ENCODE assay signal across 8 cellular contexts in the genomic region with DNA sequence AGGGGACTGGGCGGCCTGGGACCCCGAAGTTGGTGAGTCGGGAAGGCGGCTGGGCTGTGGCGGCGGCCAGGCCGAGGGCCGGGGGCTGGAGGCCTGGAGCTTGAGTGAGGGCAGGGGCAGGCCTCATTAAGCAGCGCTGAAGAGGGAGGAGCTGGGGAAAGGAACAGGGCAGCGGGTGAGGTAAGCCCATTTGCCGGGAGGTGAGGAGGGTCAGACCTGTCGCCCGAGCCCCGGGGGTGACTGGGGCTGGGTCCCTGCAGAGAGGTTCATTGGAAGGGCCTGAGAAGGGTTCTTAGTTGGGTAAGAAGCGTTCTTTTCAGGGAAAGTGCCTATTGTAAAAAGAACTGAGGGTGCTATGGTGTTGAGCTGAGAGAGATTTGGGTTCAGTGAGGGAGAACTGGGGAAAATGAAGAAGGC. TPM values are rescaled to one million over a fixed set of nuclear protein-coding genes. Genes with fewer than 3 reads are reported as not detected.
DNase-seq lines count a peak whose midpoint lies in the region; ATAC-seq and TF ChIP-seq lines count a peak whose summit lies in the region.

No MANE protein-coding gene starts in this region.

- peak overlapping the region; percentile 83 for H3K27ac ChIP-seq in CD4-positive, CD25-positive, alpha-beta regulatory T cell (ENCODE audit: insufficient read depth, low read length, poor library complexity, severe bottlenecking)
- H3K27ac ChIP-seq in SJCRH30 = peak overlapping the region; percentile 93
- peak overlapping the region; percentile 93 to 99 (median 98) for H3K27ac ChIP-seq in transverse colon

- TF ChIP-seq EP300 in transverse colon (IDR thresholded peaks at IDR 0.05; ENCODE audit: low read depth) = no peak

- no peak for TF ChIP-seq POLR2A in transverse colon (IDR thresholded peaks at IDR 0.05)

- H3K9me3 Mint-ChIP-seq in CD4-positive, CD25-positive, alpha-beta regulatory T cell = no peaks in the 10 kb centered on the region

- H3K36me3 ChIP-seq in CD4-positive, CD25-positive, alpha-beta regulatory T cell (ENCODE audit: control insufficient read depth, insufficient read depth, low read length) = peaks cover 8% of the 10 kb centered on the region
- H3K36me3 ChIP-seq in SJCRH30 (peaks cover 8% of the 10 kb centered on the region), transverse colon (no peaks in the 10 kb centered on the region)

- peaks cover 31% of the 10 kb centered on the region for H3K4me1 ChIP-seq in CD4-positive, CD25-positive, alpha-beta regulatory T cell (ENCODE audit: control insufficient read depth, insufficient read depth, low read length, poor library complexity, severe bottlenecking)
- H3K4me1 ChIP-seq in SJCRH30 (no peaks in the 10 kb centered on the region; the same call in 1 of the 2 replicates), transverse colon (peaks cover 8 to 54% (median 30%) of the 10 kb centered on the region in 4 donors)

- no peaks in the 10 kb centered on the region for H3K27me3 Mint-ChIP-seq in CD4-positive, CD25-positive, alpha-beta regulatory T cell

- no peak overlapping the region for H3K27ac Mint-ChIP-seq in CD4-positive, CD25-positive, alpha-beta regulatory T cell

- no peaks in the 10 kb centered on the region for H3K27me3 ChIP-seq in CD4-positive, CD25-positive, alpha-beta regulatory T cell (ENCODE audit: control insufficient read depth, insufficient read depth, low read length)
- H3K27me3 ChIP-seq in SJCRH30 (no peaks in the 10 kb centered on the region), transverse colon (no peaks in the 10 kb centered on the region)

- intact Hi-C loops in transverse colon (cut with DNase I; ENCODE audit: low total_unique reads) = no loop called here

- WGBS in transverse colon (ENCODE audit: low coverage in 1 of 2), 2 donors = 0% methylated on average over 10 to 15 of the region's 15 CpGs

- peaks cover 10 to 29% (median 26%) of the 10 kb centered on the region in 4 donors for H3K4me1 Mint-ChIP-seq in CD4-positive, CD25-positive, alpha-beta regulatory T cell

- no peak for TF ChIP-seq CTCF in transverse colon (IDR thresholded peaks at IDR 0.05)

- H3K4me3 ChIP-seq in CD4-positive, CD25-positive, alpha-beta regulatory T cell (ENCODE audit: low read depth, low read length) = peak overlapping the region; percentile 83
- H3K4me3 ChIP-seq in SJCRH30 (peak overlapping the region; percentile 98), transverse colon (peak overlapping the region; percentile 80 to 99 (median 92))

- in situ Hi-C loops in transverse colon (cut with MboI; ENCODE audit: low pct_ligation_motif_present in 1 of 4, low pct_unique_long_range_greater_than_20kb in 1 of 4, low sequenced_read_pairs in 3 of 4) = no loop called here

- H3K36me3 Mint-ChIP-seq in CD4-positive, CD25-positive, alpha-beta regulatory T cell = peaks cover 12% of the 10 kb centered on the region

- H3K4me3 Mint-ChIP-seq in CD4-positive, CD25-positive, alpha-beta regulatory T cell = no peak overlapping the region

- H3K9me3 ChIP-seq in CD4-positive, CD25-positive, alpha-beta regulatory T cell (ENCODE audit: control insufficient read depth in 2 of 2, low read length in 2 of 2) = no peaks in the 10 kb centered on the region
- H3K9me3 ChIP-seq in SJCRH30 (replicated peaks) = no peaks in the 10 kb centered on the region
- H3K9me3 ChIP-seq in transverse colon = no peaks in the 10 kb centered on the region

- no peak for ATAC-seq in CD4-positive, CD25-positive, alpha-beta regulatory T cell (ENCODE audit: low read depth in 2 of 2)
- ATAC-seq in HG03442 (IDR thresholded peaks at IDR 0.05; ENCODE audit: unreplicated experiment) = peak; percentile 11

- peak in 2 of 3 donors; percentile 33 to 61 for DNase-seq in CD4-positive, CD25-positive, alpha-beta regulatory T cell
- DNase-seq in GM19240 (ENCODE audit: insufficient read length, low spot score) = peak; percentile 39
- DNase-seq in SJCRH30 = peak; percentile 52 to 55
- peak; percentile 38 for DNase-seq in effector CD8-positive, alpha-beta T cell (lab: John Stamatoyannopoulos, UW)
- DNase-seq in mesenteric fat pad (ENCODE audit: low spot score) = peak; percentile 91
- DNase-seq in transverse colon = peak; percentile 66
- no peak for DNase-seq in DMS114 treated with DMSO at 0.1 percent for 48 hours (lab: John Stamatoyannopoulos, UW; ENCODE audit: unreplicated experiment)

RNA-seq across cellular contexts. Expression of a gene that starts 0.4 kb away (rescaled TPM):
- total RNA-seq in CD4-positive, CD25-positive, alpha-beta regulatory T cell = 60.8 TPM
- 10 to 100 TPM; 66.8 to 73.4 (median 68.3) TPM for polyA plus RNA-seq in CD4-positive, CD25-positive, alpha-beta regulatory T cell
- total RNA-seq in SJCRH30 (2014; rRNA removed; shearing (Covaris generic)) = 59.4 and 61.0 TPM in 2 replicates
- total RNA-seq in mesenteric fat pad (88.2 TPM), transverse colon (10 to 100 TPM; 66.3 to 97.5 (median 88.4) TPM)

RNA-seq across cellular contexts. Expression of a gene that starts 7.7 kb away (rescaled TPM):
- 28.0 TPM for total RNA-seq in CD4-positive, CD25-positive, alpha-beta regulatory T cell
- 10 to 100 TPM in 2 of 4 donors, 1 to 10 TPM in 2; 8.4 to 12.6 (median 10.0) TPM for polyA plus RNA-seq in CD4-positive, CD25-positive, alpha-beta regulatory T cell
- 99.6 and 106 TPM in 2 replicates for total RNA-seq in SJCRH30 (2014; rRNA removed; shearing (Covaris generic))
- total RNA-seq in mesenteric fat pad (21.4 TPM), transverse colon (10 to 100 TPM in 3 of 4 donors, 1 to 10 TPM in 1; 6.7 to 22.3 (median 11.1) TPM)

RNA-seq across cellular contexts. Expression of a gene that starts 8.5 kb away (rescaled TPM):
- total RNA-seq in CD4-positive, CD25-positive, alpha-beta regulatory T cell = 0.69 TPM
- under 1 TPM in 3 of 4 donors, not detected in 1; 0.52 to 0.86 (median 0.57) TPM for polyA plus RNA-seq in CD4-positive, CD25-positive, alpha-beta regulatory T cell
- total RNA-seq in SJCRH30 (2014; rRNA removed; shearing (Covaris generic)) = 1.2 and 1.3 TPM in 2 replicates
- total RNA-seq in mesenteric fat pad (0.64 TPM), transverse colon (1 to 10 TPM in 3 of 4 donors, not detected in 1; 2.4 to 7.0 (median 4.9) TPM)

RNA-seq across cellular contexts. Expression of a gene that starts 22.8 kb away (rescaled TPM):
- total RNA-seq in CD4-positive, CD25-positive, alpha-beta regulatory T cell = 6.9 TPM
- polyA plus RNA-seq in CD4-positive, CD25-positive, alpha-beta regulatory T cell = 10 to 100 TPM in 1 of 4 donors, 1 to 10 TPM in 3; 2.2 to 10.3 (median 5.9) TPM
- 10.0 and 13.2 TPM in 2 replicates for total RNA-seq in SJCRH30 (2014; rRNA removed; shearing (Covaris generic))
- total RNA-seq in mesenteric fat pad (27.7 TPM), transverse colon (10 to 100 TPM; 30.1 to 45.3 (median 33.9) TPM)

RNA-seq across cellular contexts. Expression of a gene that starts 43.4 kb away (rescaled TPM):
- total RNA-seq in CD4-positive, CD25-positive, alpha-beta regulatory T cell = 1,086 TPM
- polyA plus RNA-seq in CD4-positive, CD25-positive, alpha-beta regulatory T cell = 100 to 1,000 TPM; 225 to 284 (median 253) TPM
- 3.7 and 4.4 TPM in 2 replicates for total RNA-seq in SJCRH30 (2014; rRNA removed; shearing (Covaris generic))
- total RNA-seq in mesenteric fat pad (32.4 TPM), transverse colon (100 to 1,000 TPM; 101 to 268 (median 138) TPM)
